Comparison of ENCODE assay signal across 26 cellular contexts in the genomic region with DNA sequence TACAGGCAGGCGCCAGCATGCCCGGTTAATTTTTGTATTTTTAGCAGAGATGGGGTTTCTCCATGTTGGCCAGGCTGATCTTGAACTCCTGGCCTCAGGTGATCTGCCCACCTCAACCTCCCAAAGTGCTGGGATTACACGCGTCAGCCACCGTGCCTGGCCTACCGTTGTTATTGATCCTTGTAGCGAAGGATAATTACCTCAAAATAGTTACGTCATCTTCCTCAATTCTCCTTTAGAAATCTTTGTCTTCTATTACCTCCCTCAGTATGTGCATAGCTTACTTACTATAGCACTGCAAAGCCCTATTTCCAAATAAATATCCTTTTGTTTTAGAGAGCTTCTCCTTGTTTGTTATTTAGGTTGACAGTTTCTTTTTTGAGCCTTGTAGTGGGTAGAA. TPM values are rescaled to one million over a fixed set of nuclear protein-coding genes. Genes with fewer than 3 reads are reported as not detected.
"Had no signal": no experiment of that assay in that cellular context is flagged by ENCODE, and none has a peak within 500 bp of the region (broad histone marks: within the 10 kb centered on the region; RNA-seq: fewer than 3 reads in every experiment).

No MANE protein-coding gene starts in this region.

- H3K4me3 Mint-ChIP-seq: activated CD4-positive, alpha-beta memory T cell treated with anti-CD3 and anti-CD28 coated beads, Interleukin-2, amount 10 ng/mL, durations not matched to agents 7 days and 5 days; activated CD4-positive, alpha-beta T cell treated with anti-CD3 and anti-CD28 coated beads, Interleukin-2, amount 10 ng/mL, durations not matched to agents 7 days and 5 days; activated naive CD4-positive, alpha-beta T cell treated with anti-CD3 and anti-CD28 coated beads, Interleukin-2, amount 10 ng/mL, durations not matched to agents 7 days and 5 days; activated naive CD8-positive, alpha-beta T cell treated with anti-CD3 and anti-CD28 coated beads, Interleukin-2, amount 10 ng/mL, durations not matched to agents 7 days and 5 days; activated T-cell treated with anti-CD3 and anti-CD28 coated beads, Interleukin-2, amount 50 U/mL, for 24 hours; effector memory CD8-positive, alpha-beta T cell; T-helper 1 cell treated with Interleukin-12 subunit alpha and Interleukin-12 subunit beta and Interleukin-4 antibody, amounts not matched to agents 30 μg/mL and 1 μg/mL, for 36 hours had no signal

- H3K9me3 ChIP-seq: ascending aorta, gastrocnemius medialis, ovary, right atrium auricular region, testis, transverse colon had no signal

- H3K9me3 Mint-ChIP-seq: activated CD4-positive, alpha-beta memory T cell treated with anti-CD3 and anti-CD28 coated beads, Interleukin-2, amount 10 ng/mL, durations not matched to agents 7 days and 5 days; activated CD4-positive, alpha-beta T cell treated with anti-CD3 and anti-CD28 coated beads, Interleukin-2, amount 10 ng/mL, durations not matched to agents 7 days and 5 days; activated naive CD4-positive, alpha-beta T cell treated with anti-CD3 and anti-CD28 coated beads, Interleukin-2, amount 10 ng/mL, durations not matched to agents 7 days and 5 days; activated naive CD8-positive, alpha-beta T cell treated with anti-CD3 and anti-CD28 coated beads, Interleukin-2, amount 10 ng/mL, durations not matched to agents 7 days and 5 days; activated T-cell treated with anti-CD3 and anti-CD28 coated beads, Interleukin-2, amount 50 U/mL, for 24 hours; effector memory CD8-positive, alpha-beta T cell; T-helper 1 cell treated with Interleukin-12 subunit alpha and Interleukin-12 subunit beta and Interleukin-4 antibody, amounts not matched to agents 30 μg/mL and 1 μg/mL, for 36 hours had no signal

- H3K27me3 Mint-ChIP-seq: activated CD4-positive, alpha-beta memory T cell treated with anti-CD3 and anti-CD28 coated beads, Interleukin-2, amount 10 ng/mL, durations not matched to agents 7 days and 5 days; activated CD4-positive, alpha-beta T cell treated with anti-CD3 and anti-CD28 coated beads, Interleukin-2, amount 10 ng/mL, durations not matched to agents 7 days and 5 days; activated T-cell treated with anti-CD3 and anti-CD28 coated beads, Interleukin-2, amount 50 U/mL, for 24 hours; naive B cell had no signal

- H3K27ac ChIP-seq: ascending aorta, brain microvascular endothelial cell, ovary had no signal

- H3K36me3 Mint-ChIP-seq: activated naive CD4-positive, alpha-beta T cell treated with anti-CD3 and anti-CD28 coated beads, Interleukin-2, amount 10 ng/mL, durations not matched to agents 7 days and 5 days; activated naive CD8-positive, alpha-beta T cell treated with anti-CD3 and anti-CD28 coated beads, Interleukin-2, amount 10 ng/mL, durations not matched to agents 7 days and 5 days had no signal

- ATAC-seq: effector memory CD8-positive, alpha-beta T cell; gastrocnemius medialis had no signal

- H3K79me2 ChIP-seq: hepatocyte had no signal

- DNase-seq: activated CD4-positive, alpha-beta memory T cell treated with anti-CD3 and anti-CD28 coated beads, Interleukin-2, amount 10 ng/mL, durations not matched to agents 7 days and 5 days; activated CD4-positive, alpha-beta T cell treated with anti-CD3 and anti-CD28 coated beads, Interleukin-2, amount 10 ng/mL, durations not matched to agents 7 days and 5 days; activated CD4-positive, CD25-positive, alpha-beta regulatory T cell treated with anti-CD3 and anti-CD28 coated beads, Interleukin-2, amount 50 U/mL, for 72 hours; activated CD8-positive, alpha-beta memory T cell treated with anti-CD3 and anti-CD28 coated beads, Interleukin-2, amount 50 U/mL, for 48 hours; activated gamma-delta T cell; activated naive CD4-positive, alpha-beta T cell treated with anti-CD3 and anti-CD28 coated beads, Interleukin-2, amount 10 ng/mL, durations not matched to agents 7 days and 5 days; activated naive CD8-positive, alpha-beta T cell treated with anti-CD3 and anti-CD28 coated beads, Interleukin-2, amount 10 ng/mL, durations not matched to agents 7 days and 5 days; activated T-cell treated with anti-CD3 and anti-CD28 coated beads, Interleukin-2, amount 50 U/mL, for 24 hours; brain microvascular endothelial cell; cortex of kidney; effector memory CD8-positive, alpha-beta T cell; erythroblast; gastrocnemius medialis; glutamatergic neuron; islet precursor cell; left ventricle myocardium superior; naive B cell; ovary; stimulated activated naive CD4-positive, alpha-beta T cell treated with Interleukin-2 at 50 U/mL for 16 hours; T-helper 9 cell; testis; transverse colon had no signal

- H3K4me3 ChIP-seq: ascending aorta, gastrocnemius medialis, hepatocyte, ovary, testis, transverse colon had no signal

- H3K4me1 Mint-ChIP-seq: activated CD4-positive, alpha-beta memory T cell treated with anti-CD3 and anti-CD28 coated beads, Interleukin-2, amount 10 ng/mL, durations not matched to agents 7 days and 5 days had no signal

- H3K27me3 ChIP-seq: ascending aorta, brain microvascular endothelial cell, gastrocnemius medialis, hepatocyte, ovary, right atrium auricular region, testis, transverse colon had no signal

- H3K27ac Mint-ChIP-seq: activated CD4-positive, alpha-beta memory T cell treated with anti-CD3 and anti-CD28 coated beads, Interleukin-2, amount 10 ng/mL, durations not matched to agents 7 days and 5 days; activated CD4-positive, alpha-beta T cell treated with anti-CD3 and anti-CD28 coated beads, Interleukin-2, amount 10 ng/mL, durations not matched to agents 7 days and 5 days; activated naive CD4-positive, alpha-beta T cell treated with anti-CD3 and anti-CD28 coated beads, Interleukin-2, amount 10 ng/mL, durations not matched to agents 7 days and 5 days; activated naive CD8-positive, alpha-beta T cell treated with anti-CD3 and anti-CD28 coated beads, Interleukin-2, amount 10 ng/mL, durations not matched to agents 7 days and 5 days; activated T-cell treated with anti-CD3 and anti-CD28 coated beads, Interleukin-2, amount 50 U/mL, for 24 hours; effector memory CD8-positive, alpha-beta T cell; T-helper 1 cell treated with Interleukin-12 subunit alpha and Interleukin-12 subunit beta and Interleukin-4 antibody, amounts not matched to agents 30 μg/mL and 1 μg/mL, for 36 hours had no signal

- H3K4me2 ChIP-seq: hepatocyte had no signal

- H3K36me3 ChIP-seq: ascending aorta, brain microvascular endothelial cell, gastrocnemius medialis, ovary, right atrium auricular region, transverse colon had no signal

RNA-seq across cellular contexts. Expression of a gene that starts 9.4 kb away (rescaled TPM):
- total RNA-seq: ascending aorta, transverse colon had no signal
